In the genomic region with DNA sequence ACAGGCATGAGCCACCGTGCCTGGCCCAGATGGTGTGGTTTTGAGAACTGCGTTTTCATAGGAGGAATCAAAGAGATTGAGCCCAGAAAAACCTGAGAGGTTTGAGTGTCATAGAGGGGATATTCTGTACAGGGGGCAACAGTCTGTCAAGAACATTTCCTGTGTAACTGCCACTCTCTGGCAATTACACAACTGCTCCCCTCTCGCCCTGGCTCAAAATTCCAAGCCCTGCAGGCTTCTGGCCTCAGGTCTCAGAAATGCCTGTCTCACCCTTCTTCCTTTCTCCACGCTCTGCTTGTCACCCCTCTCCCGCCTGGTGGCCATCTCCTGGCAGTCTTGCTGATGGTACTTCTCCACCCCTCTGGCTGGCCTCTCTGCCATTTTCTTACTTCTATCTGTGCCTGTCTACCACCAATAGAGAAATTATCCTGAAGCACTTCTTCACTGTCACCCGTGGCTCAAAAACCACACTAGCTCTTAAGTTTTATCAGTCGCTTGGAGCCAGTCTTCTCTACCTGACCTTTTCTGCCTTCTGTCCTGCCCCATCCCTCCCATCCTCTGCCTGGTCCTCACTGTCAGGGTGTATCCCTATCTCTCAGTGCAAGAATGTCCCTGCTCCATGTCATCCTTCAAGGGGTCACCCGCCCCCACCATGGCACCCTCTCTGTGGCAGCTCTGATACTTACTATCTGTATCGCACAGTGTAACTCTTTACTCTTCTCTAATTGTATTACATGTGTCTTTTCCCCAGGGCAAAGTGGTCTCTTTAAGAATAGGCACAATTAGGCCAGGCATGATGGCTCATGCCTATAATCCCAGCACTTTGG, we compare ENCODE assay signal across 1 cellular context.
A peak's percentile ranks its signal among the peaks of the same experiment; 100 is the strongest.
TF ChIP-seq lines count a peak whose summit lies in the region.

No MANE protein-coding gene starts in this region.

TF ChIP-seq in K562, 482 proteins besides CTCF, POLR2A, EP300 and RAD21 (continues in another document):
- TF ChIP-seq EP400 (IDR thresholded peaks at IDR 0.05) (no peak), TGIF2 (CRISPR knock-in tag; IDR thresholded peaks at IDR 0.05) (no peak), TEAD4 (IDR thresholded peaks at IDR 0.05; ENCODE audit: low read length) (peak; percentile 54; the same call in 1 of the 2 replicates), TEAD4 (CRISPR knock-in tag; IDR thresholded peaks at IDR 0.05; ENCODE audit: borderline replicate concordance) (no peak), TAL1 (IDR thresholded peaks at IDR 0.05) (peak; percentile 56; the same call in 1 of the 2 replicates), SIX5 (IDR thresholded peaks at IDR 0.05; ENCODE audit: borderline replicate concordance in 1 of 2, insufficient read depth in 1 of 2, low read depth in 1 of 2, low read length in 2 of 2) (no peak), NFYB (IDR thresholded peaks at IDR 0.05; ENCODE audit: extremely low read depth, insufficient read length) (no peak), HDAC1 (IDR thresholded peaks at IDR 0.05) (peak in 1 of 2 experiments; percentile 37; a peak in 1 of 4 replicates), RBM15 (IDR thresholded peaks at IDR 0.05; ENCODE audit: insufficient read depth, low read length) (no peak), RUNX1 (IDR thresholded peaks at IDR 0.05; ENCODE audit: low read depth) (no peak), ZNF133 (CRISPR knock-in tag; IDR thresholded peaks at IDR 0.05) (no peak), RFX7 (CRISPR knock-in tag; IDR thresholded peaks at IDR 0.05) (no peak), TEAD2 (tag; IDR thresholded peaks at IDR 0.05) (no peak), OTX1 (CRISPR knock-in tag; IDR thresholded peaks at IDR 0.05) (no peak), NCOA2 (IDR thresholded peaks at IDR 0.05; ENCODE audit: partially characterized antibody in 2 of 2) (no peak), ESRRB (CRISPR knock-in tag; IDR thresholded peaks at IDR 0.05; ENCODE audit: borderline replicate concordance) (no peak), FOXM1 (IDR thresholded peaks at IDR 0.05; ENCODE audit: low read depth) (no peak), FOXM1 (CRISPR knock-in tag; IDR thresholded peaks at IDR 0.05; ENCODE audit: low read depth) (no peak), CHD2 (IDR thresholded peaks at IDR 0.05; ENCODE audit: low read depth, low read length) (no peak), MYBL2 (IDR thresholded peaks at IDR 0.05; ENCODE audit: low read depth) (no peak), MYBL2 (CRISPR knock-in tag; IDR thresholded peaks at IDR 0.05; ENCODE audit: borderline replicate concordance) (no peak), GABPB2 (CRISPR knock-in tag; conservative IDR thresholded peaks at IDR 0.05) (no peak), SMARCB1 (IDR thresholded peaks at IDR 0.05; ENCODE audit: insufficient read length, low read depth) (no peak), AFF1 (IDR thresholded peaks at IDR 0.05; ENCODE audit: low read depth in 1 of 2, partially characterized antibody in 2 of 2) (no peak), ELF4 (CRISPR knock-in tag; IDR thresholded peaks at IDR 0.05) (no peak), ZNF609 (CRISPR knock-in tag; IDR thresholded peaks at IDR 0.05; ENCODE audit: borderline replicate concordance) (no peak), SAFB2 (IDR thresholded peaks at IDR 0.05; ENCODE audit: borderline replicate concordance, low read depth, low read length, severe bottlenecking) (no peak), TCF3 (CRISPR knock-in tag; IDR thresholded peaks at IDR 0.05) (peak; percentile 72), HMBOX1 (IDR thresholded peaks at IDR 0.05) (no peak), NCOR1 (IDR thresholded peaks at IDR 0.05) (peak; percentile 56; the same call in 1 of the 2 replicates), ZNF398 (CRISPR knock-in tag; IDR thresholded peaks at IDR 0.05) (no peak), PURB (CRISPR knock-in tag; IDR thresholded peaks at IDR 0.05; ENCODE audit: low read depth) (no peak), TRIM24 (IDR thresholded peaks at IDR 0.05) (peak in 1 of 2 experiments; percentile 40; a peak in 2 of 4 replicates), HNRNPL (IDR thresholded peaks at IDR 0.05; ENCODE audit: low read depth, low read length) (no peak), SNIP1 (IDR thresholded peaks at IDR 0.05; ENCODE audit: low read depth) (no peak), NFIC (IDR thresholded peaks at IDR 0.05) (peak; percentile 58), ZNF511 (CRISPR knock-in tag; IDR thresholded peaks at IDR 0.05) (no peak), TCF15 (CRISPR knock-in tag; IDR thresholded peaks at IDR 0.05) (no peak), NBN (IDR thresholded peaks at IDR 0.05; ENCODE audit: low read depth) (no peak), ZNF584 (CRISPR knock-in tag; IDR thresholded peaks at IDR 0.05; ENCODE audit: low read depth) (no peak), NR2C1 (IDR thresholded peaks at IDR 0.05) (no peak), NR2C1 (tag; IDR thresholded peaks at IDR 0.05) (no peak), KDM1A (IDR thresholded peaks at IDR 0.05) (peak; percentile 70 to 74; a peak in 3 of 4 replicates)
- TF ChIP-seq, protein P1, sequence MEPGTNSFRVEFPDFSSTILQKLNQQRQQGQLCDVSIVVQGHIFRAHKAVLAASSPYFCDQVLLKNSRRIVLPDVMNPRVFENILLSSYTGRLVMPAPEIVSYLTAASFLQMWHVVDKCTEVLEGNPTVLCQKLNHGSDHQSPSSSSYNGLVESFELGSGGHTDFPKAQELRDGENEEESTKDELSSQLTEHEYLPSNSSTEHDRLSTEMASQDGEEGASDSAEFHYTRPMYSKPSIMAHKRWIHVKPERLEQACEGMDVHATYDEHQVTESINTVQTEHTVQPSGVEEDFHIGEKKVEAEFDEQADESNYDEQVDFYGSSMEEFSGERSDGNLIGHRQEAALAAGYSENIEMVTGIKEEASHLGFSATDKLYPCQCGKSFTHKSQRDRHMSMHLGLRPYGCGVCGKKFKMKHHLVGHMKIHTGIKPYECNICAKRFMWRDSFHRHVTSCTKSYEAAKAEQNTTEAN (CRISPR knock-in tag; IDR thresholded peaks at IDR 0.05) = no peak
- TF ChIP-seq, protein P2, sequence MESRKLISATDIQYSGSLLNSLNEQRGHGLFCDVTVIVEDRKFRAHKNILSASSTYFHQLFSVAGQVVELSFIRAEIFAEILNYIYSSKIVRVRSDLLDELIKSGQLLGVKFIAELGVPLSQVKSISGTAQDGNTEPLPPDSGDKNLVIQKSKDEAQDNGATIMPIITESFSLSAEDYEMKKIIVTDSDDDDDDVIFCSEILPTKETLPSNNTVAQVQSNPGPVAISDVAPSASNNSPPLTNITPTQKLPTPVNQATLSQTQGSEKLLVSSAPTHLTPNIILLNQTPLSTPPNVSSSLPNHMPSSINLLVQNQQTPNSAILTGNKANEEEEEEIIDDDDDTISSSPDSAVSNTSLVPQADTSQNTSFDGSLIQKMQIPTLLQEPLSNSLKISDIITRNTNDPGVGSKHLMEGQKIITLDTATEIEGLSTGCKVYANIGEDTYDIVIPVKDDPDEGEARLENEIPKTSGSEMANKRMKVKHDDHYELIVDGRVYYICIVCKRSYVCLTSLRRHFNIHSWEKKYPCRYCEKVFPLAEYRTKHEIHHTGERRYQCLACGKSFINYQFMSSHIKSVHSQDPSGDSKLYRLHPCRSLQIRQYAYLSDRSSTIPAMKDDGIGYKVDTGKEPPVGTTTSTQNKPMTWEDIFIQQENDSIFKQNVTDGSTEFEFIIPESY (CRISPR knock-in tag; IDR thresholded peaks at IDR 0.05) = no peak
